Comparison of ENCODE assay signal across 1 cellular context in the genomic region with DNA sequence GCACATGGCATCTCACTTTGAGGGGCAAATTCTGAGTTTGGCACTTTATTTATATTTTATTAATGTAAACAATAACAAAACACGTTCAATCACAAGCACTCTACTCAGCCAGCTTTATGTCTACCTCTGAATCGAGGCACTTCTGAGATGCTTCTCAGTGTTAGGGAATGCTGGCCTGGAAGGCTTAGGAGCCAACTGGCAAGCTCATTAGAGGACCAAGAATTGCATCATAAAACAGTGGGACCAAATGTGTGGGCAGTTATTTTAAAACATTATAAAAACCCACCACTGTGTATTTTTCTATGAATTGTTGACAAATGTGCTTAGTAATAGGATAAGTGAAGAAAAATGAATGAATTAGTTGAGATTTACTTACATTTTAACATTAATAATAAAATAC.
TF ChIP-seq lines count a peak whose summit lies in the region.

No MANE protein-coding gene starts in this region.

TF ChIP-seq in H1, 55 proteins besides CTCF, POLR2A, EP300 and RAD21:
- TF ChIP-seq SUZ12 (IDR thresholded peaks at IDR 0.05; ENCODE audit: low read length) (no peak), CHD1 (IDR thresholded peaks at IDR 0.05; ENCODE audit: low read depth, low read length) (no peak), KDM4A (IDR thresholded peaks at IDR 0.05; ENCODE audit: low read depth, low read length, severe bottlenecking) (no peak), RNF2 (IDR thresholded peaks at IDR 0.05; ENCODE audit: borderline replicate concordance, low read depth, low read length, missing control alignments, poor library complexity, severe bottlenecking) (no peak), CEBPB (IDR thresholded peaks at IDR 0.05; ENCODE audit: low read depth, low read length) (no peak), YY1 (IDR thresholded peaks at IDR 0.05; ENCODE audit: low read depth, low read length) (no peak), JUND (IDR thresholded peaks at IDR 0.05; ENCODE audit: low read length) (no peak), ZNF274 (IDR thresholded peaks at IDR 0.05; ENCODE audit: borderline replicate concordance, extremely low read depth, low read length) (no peak), CBX5 (IDR thresholded peaks at IDR 0.05; ENCODE audit: low read depth, low read length) (no peak), CREB1 (IDR thresholded peaks at IDR 0.05) (no peak), HDAC2 (IDR thresholded peaks at IDR 0.05; ENCODE audit: borderline replicate concordance in 1 of 2, low read depth in 2 of 2, low read length in 2 of 2) (no peak), CTBP2 (IDR thresholded peaks at IDR 0.05; ENCODE audit: borderline replicate concordance, insufficient read depth, insufficient read length, low read length) (no peak), BCL11A (IDR thresholded peaks at IDR 0.05; ENCODE audit: low read depth in 2 of 2, low read length in 2 of 2) (no peak), POLR2AphosphoS5 (IDR thresholded peaks at IDR 0.05; ENCODE audit: low read depth, low read length) (no peak), CHD7 (IDR thresholded peaks at IDR 0.05; ENCODE audit: insufficient replicate concordance, low read length) (no peak), TAF7 (optimal IDR thresholded peaks at IDR 0.05; ENCODE audit: borderline replicate concordance, low read depth, low read length) (no peak)
- TF ChIP-seq, protein P1, sequence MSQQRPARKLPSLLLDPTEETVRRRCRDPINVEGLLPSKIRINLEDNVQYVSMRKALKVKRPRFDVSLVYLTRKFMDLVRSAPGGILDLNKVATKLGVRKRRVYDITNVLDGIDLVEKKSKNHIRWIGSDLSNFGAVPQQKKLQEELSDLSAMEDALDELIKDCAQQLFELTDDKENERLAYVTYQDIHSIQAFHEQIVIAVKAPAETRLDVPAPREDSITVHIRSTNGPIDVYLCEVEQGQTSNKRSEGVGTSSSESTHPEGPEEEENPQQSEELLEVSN (IDR thresholded peaks at IDR 0.05), result no peak
